ENCODE assay signal across 8 cellular contexts in genomic region chr4:153465583-153465921, GRCh38. TPM values are rescaled to one million over a fixed set of nuclear protein-coding genes. Genes with fewer than 3 reads are reported as not detected.
DNase-seq lines count a peak whose midpoint lies in the region; ATAC-seq and TF ChIP-seq lines count a peak whose summit lies in the region.

No MANE protein-coding gene starts in this region.

- in situ Hi-C loops in KBM-7 (cut with MboI; ENCODE audit: low pct_unique_long_range_greater_than_20kb, low sequenced_read_pairs) = no loop called here

- DNase-seq in CD4-positive, CD25-positive, alpha-beta regulatory T cell = peak in 1 of 3 donors; percentile 73
- peak; percentile 69 for DNase-seq in KBM-7
- peak; percentile 45 for DNase-seq in activated CD4-positive, alpha-beta T cell treated with anti-CD3 and anti-CD28 coated beads for 48 hours
- peak; percentile 59 for DNase-seq in fibroblast of mammary gland (ENCODE audit: low read depth)
- DNase-seq in naive thymus-derived CD8-positive, alpha-beta T cell = peak in 2 of 10 donors; percentile 27 to 66

- TF ChIP-seq CTCF in fibroblast of mammary gland (conservative IDR thresholded peaks at IDR 0.05; ENCODE audit: control insufficient read depth, insufficient read depth, low read depth, low read length) = peak; percentile 9

- peaks cover 40% of the 10 kb centered on the region for H3K4me1 ChIP-seq in CD4-positive, CD25-positive, alpha-beta regulatory T cell (ENCODE audit: control insufficient read depth, insufficient read depth, low read length, poor library complexity, severe bottlenecking)

- H3K36me3 ChIP-seq in CD4-positive, CD25-positive, alpha-beta regulatory T cell (ENCODE audit: control insufficient read depth, insufficient read depth, low read length) = no peaks in the 10 kb centered on the region

- H3K36me3 Mint-ChIP-seq in CD4-positive, CD25-positive, alpha-beta regulatory T cell = peaks cover 10% of the 10 kb centered on the region
- peaks cover 0 to 13% (median 6%) of the 10 kb centered on the region in 3 donors for H3K36me3 Mint-ChIP-seq in naive thymus-derived CD8-positive, alpha-beta T cell

- peak overlapping the region; percentile 69 for H3K27ac ChIP-seq in CD4-positive, CD25-positive, alpha-beta regulatory T cell (ENCODE audit: insufficient read depth, low read length, poor library complexity, severe bottlenecking)

- peak overlapping the region; percentile 70 for H3K4me3 ChIP-seq in CD4-positive, CD25-positive, alpha-beta regulatory T cell (ENCODE audit: low read depth, low read length)
- peak overlapping the region; percentile 51 for H3K4me3 ChIP-seq in fibroblast of mammary gland (ENCODE audit: control insufficient read depth, low read depth, low read length)

- POLR2A ChIA-PET in naive thymus-derived CD8-positive, alpha-beta T cell (lab: Charles Lee) = interaction anchor here (0.6 to 6.9 kb wide), 25 partner anchors 9 to 149 kb away, joined by 3 to 93 read pairs (median 7); partner anchors contain the start of gene MND1

- peak overlapping the region; percentile 87 to 94 (median 92) for H3K27ac Mint-ChIP-seq in CD4-positive, CD25-positive, alpha-beta regulatory T cell
- H3K27ac Mint-ChIP-seq in naive thymus-derived CD8-positive, alpha-beta T cell = peak overlapping the region; percentile 59 to 97 (median 94)

- H3K4me3 Mint-ChIP-seq in CD4-positive, CD25-positive, alpha-beta regulatory T cell = peak overlapping the region; percentile 86 to 98 (median 89)
- H3K4me3 Mint-ChIP-seq in naive thymus-derived CD8-positive, alpha-beta T cell = peak overlapping the region; percentile 83 to 98 (median 93)

- no peaks in the 10 kb centered on the region for H3K27me3 ChIP-seq in CD4-positive, CD25-positive, alpha-beta regulatory T cell (ENCODE audit: control insufficient read depth, insufficient read depth, low read length)

- peaks cover 4% of the 10 kb centered on the region for H3K27me3 Mint-ChIP-seq in CD4-positive, CD25-positive, alpha-beta regulatory T cell
- H3K27me3 Mint-ChIP-seq in naive thymus-derived CD8-positive, alpha-beta T cell = no peaks in the 10 kb centered on the region

- H3K4me1 Mint-ChIP-seq in CD4-positive, CD25-positive, alpha-beta regulatory T cell = peaks cover 14 to 41% (median 34%) of the 10 kb centered on the region in 4 donors
- peaks cover 16 to 46% (median 36%) of the 10 kb centered on the region in 4 donors for H3K4me1 Mint-ChIP-seq in naive thymus-derived CD8-positive, alpha-beta T cell

- peaks cover 0 to 2% (median 0%) of the 10 kb centered on the region in 7 donors for H3K9me3 Mint-ChIP-seq in CD4-positive, CD25-positive, alpha-beta regulatory T cell
- H3K9me3 Mint-ChIP-seq in naive thymus-derived CD8-positive, alpha-beta T cell = no peaks in the 10 kb centered on the region

- no peaks in the 10 kb centered on the region for H3K9me3 ChIP-seq in CD4-positive, CD25-positive, alpha-beta regulatory T cell (ENCODE audit: control insufficient read depth in 2 of 2, low read length in 2 of 2)

- ATAC-seq in CD4-positive, CD25-positive, alpha-beta regulatory T cell (ENCODE audit: low read depth in 2 of 2) = peak; percentile 12 to 15
- ATAC-seq in GM19324 (IDR thresholded peaks at IDR 0.05; ENCODE audit: low FRiP score, unreplicated experiment) = peak; percentile 0
- ATAC-seq in naive thymus-derived CD8-positive, alpha-beta T cell = peak; percentile 7 to 18
- ATAC-seq in HG03280 (IDR thresholded peaks at IDR 0.05; ENCODE audit: unreplicated experiment) = no peak
- ATAC-seq in GM21515 (IDR thresholded peaks at IDR 0.05; ENCODE audit: unreplicated experiment) = no peak

RNA-seq across cellular contexts. Expression of gene TMEM131L, which starts 0.6 kb away (rescaled TPM):
- total RNA-seq in CD4-positive, CD25-positive, alpha-beta regulatory T cell = 86.4 TPM
- 10 to 100 TPM; 35.5 to 48.4 (median 40.1) TPM for polyA plus RNA-seq in CD4-positive, CD25-positive, alpha-beta regulatory T cell
- total RNA-seq in naive thymus-derived CD8-positive, alpha-beta T cell = 10 to 100 TPM; 72.2 to 72.6 TPM
- 10 to 100 TPM; 13.8 to 32.9 (median 26.7) TPM for polyA plus RNA-seq in naive thymus-derived CD8-positive, alpha-beta T cell

Comparison
In these comparisons a context has a peak if more than half of its experiments do, and no peak if none do; other contexts are left out.
1. ATAC-seq: peak in CD4-positive, CD25-positive, alpha-beta regulatory T cell (2 of 2), GM19324 (single experiment) and naive thymus-derived CD8-positive, alpha-beta T cell (2 of 2); none in HG03280 (single experiment) and GM21515 (single experiment).